Comparison of ENCODE assay signal across 10 cellular contexts in genomic region chr12:51907083-51907863, GRCh38. TPM values are rescaled to one million over a fixed set of nuclear protein-coding genes. Genes with fewer than 3 reads are reported as not detected.
DNase-seq lines count a peak whose midpoint lies in the region; ATAC-seq, FAIRE-seq and TF ChIP-seq lines count a peak whose summit lies in the region.
"Had no signal": no experiment of that assay in that cellular context is flagged by ENCODE, and none has a peak within 500 bp of the region (broad histone marks: within the 10 kb centered on the region; RNA-seq: fewer than 3 reads in every experiment).

Gene ACVRL1, plus strand, starts transcription at chr12:51907504. Its CDS starts 4,971 bp downstream, at chr12:51912475.

- H3K4me3 Mint-ChIP-seq in activated naive CD4-positive, alpha-beta T cell treated with anti-CD3 and anti-CD28 coated beads, Interleukin-2, amount 50 U/mL, for 24 hours: peak within 1 kb of the TSS; percentile 19
- peak within 1 kb of the TSS; percentile 68 for H3K4me3 Mint-ChIP-seq in glutamatergic neuron (ENCODE audit: unreplicated experiment)
- H3K4me3 Mint-ChIP-seq in natural killer cell treated with Interleukin-12 subunit alpha and Interleukin-12 subunit beta and Interleukin-15 and Interleukin-18, amount 100 ng/mL, for 72 hours: peak within 1 kb of the TSS; percentile 10

- peaks cover 11% of the 10 kb centered on the region for H3K27me3 Mint-ChIP-seq in activated naive CD4-positive, alpha-beta T cell treated with anti-CD3 and anti-CD28 coated beads, Interleukin-2, amount 50 U/mL, for 24 hours
- peaks cover 6% of the 10 kb centered on the region for H3K27me3 Mint-ChIP-seq in glutamatergic neuron (ENCODE audit: unreplicated experiment)
- H3K27me3 Mint-ChIP-seq in natural killer cell treated with Interleukin-12 subunit alpha and Interleukin-12 subunit beta and Interleukin-15 and Interleukin-18, amount 100 ng/mL, for 72 hours: peaks cover 21 to 31% of the 10 kb centered on the region in 2 donors

- no peaks in the 10 kb centered on the region for H3K9me3 Mint-ChIP-seq in activated naive CD4-positive, alpha-beta T cell treated with anti-CD3 and anti-CD28 coated beads, Interleukin-2, amount 50 U/mL, for 24 hours
- peaks cover 4% of the 10 kb centered on the region for H3K9me3 Mint-ChIP-seq in glutamatergic neuron (ENCODE audit: unreplicated experiment)
- H3K9me3 Mint-ChIP-seq in natural killer cell treated with Interleukin-12 subunit alpha and Interleukin-12 subunit beta and Interleukin-15 and Interleukin-18, amount 100 ng/mL, for 72 hours: no peaks in the 10 kb centered on the region

- H3K4me1 Mint-ChIP-seq in activated naive CD4-positive, alpha-beta T cell treated with anti-CD3 and anti-CD28 coated beads, Interleukin-2, amount 50 U/mL, for 24 hours: peaks cover 6% of the 10 kb centered on the region
- H3K4me1 Mint-ChIP-seq in glutamatergic neuron (ENCODE audit: low read depth, unreplicated experiment): peaks cover 15% of the 10 kb centered on the region
- peaks cover 0 to 2% of the 10 kb centered on the region in 2 donors for H3K4me1 Mint-ChIP-seq in natural killer cell treated with Interleukin-12 subunit alpha and Interleukin-12 subunit beta and Interleukin-15 and Interleukin-18, amount 100 ng/mL, for 72 hours (ENCODE audit: low read depth in 2 of 2)

- H3K27me3 ChIP-seq in uterus: no peaks in the 10 kb centered on the region
- H3K27me3 ChIP-seq in effector memory CD4-positive, alpha-beta T cell (replicated peaks; ENCODE audit: control insufficient read depth, insufficient read depth, low read length, poor library complexity, severe bottlenecking): peaks cover 4% of the 10 kb centered on the region

- no peak for ATAC-seq in natural killer cell treated with Interleukin-12 subunit alpha and Interleukin-12 subunit beta and Interleukin-15 and Interleukin-18, amount 100 ng/mL, for 72 hours
- ATAC-seq in GM19324 (IDR thresholded peaks at IDR 0.05; ENCODE audit: low FRiP score, unreplicated experiment): no peak

- FAIRE-seq in HTR-8/SVneo (lab: Jason Lieb, UNC): no peak

- DNase-seq in activated naive CD4-positive, alpha-beta T cell treated with anti-CD3 and anti-CD28 coated beads, Interleukin-2, amount 50 U/mL, for 16 hours: no peak
- DNase-seq in glutamatergic neuron (no peak), uterus (no peak), HTR-8/SVneo (ENCODE audit: insufficient read length, low spot score) (no peak)
- no peak for DNase-seq in natural killer cell treated with Interleukin-12 subunit alpha and Interleukin-12 subunit beta and Interleukin-15 and Interleukin-18, amount 100 ng/mL, for 72 hours (ENCODE audit: low spot score)
- no peak for DNase-seq in effector memory CD4-positive, alpha-beta T cell
- DNase-seq: 8988T, NCI-H446 treated with DMSO at 0.1 percent for 48 hours had no signal

- H3K4me1 ChIP-seq in uterus: peaks cover 0 to 3% of the 10 kb centered on the region in 2 donors
- peaks cover 2% of the 10 kb centered on the region for H3K4me1 ChIP-seq in effector memory CD4-positive, alpha-beta T cell (ENCODE audit: control insufficient read depth, insufficient read depth, low read length, poor library complexity, severe bottlenecking)

- TF ChIP-seq POLR2A in uterus (IDR thresholded peaks at IDR 0.05): peak in 1 of 2 donors; percentile 44

- intact Hi-C loops in uterus (cut with DNase I; ENCODE audit: low total_unique reads): no loop called here

- peak within 1 kb of the TSS; percentile 22 to 46 for H3K4me3 ChIP-seq in uterus
- H3K4me3 ChIP-seq in effector memory CD4-positive, alpha-beta T cell (ENCODE audit: insufficient read depth, low read depth, low read length, poor library complexity, severe bottlenecking): no peak within 1 kb of the TSS

- TF ChIP-seq CTCF in glutamatergic neuron (IDR thresholded peaks at IDR 0.05; ENCODE audit: partially characterized antibody, unreplicated experiment): no peak
- TF ChIP-seq CTCF in uterus (IDR thresholded peaks at IDR 0.05): no peak

- no peaks in the 10 kb centered on the region for H3K9me3 ChIP-seq in uterus
- no peaks in the 10 kb centered on the region for H3K9me3 ChIP-seq in effector memory CD4-positive, alpha-beta T cell (ENCODE audit: control insufficient read depth, low read length)

- no peaks in the 10 kb centered on the region for H3K36me3 ChIP-seq in uterus
- no peaks in the 10 kb centered on the region for H3K36me3 ChIP-seq in effector memory CD4-positive, alpha-beta T cell (ENCODE audit: control insufficient read depth, insufficient read depth, low read length)

- H3K36me3 Mint-ChIP-seq in activated naive CD4-positive, alpha-beta T cell treated with anti-CD3 and anti-CD28 coated beads, Interleukin-2, amount 50 U/mL, for 24 hours: no peaks in the 10 kb centered on the region
- no peaks in the 10 kb centered on the region for H3K36me3 Mint-ChIP-seq in glutamatergic neuron (ENCODE audit: unreplicated experiment)
- no peaks in the 10 kb centered on the region for H3K36me3 Mint-ChIP-seq in natural killer cell treated with Interleukin-12 subunit alpha and Interleukin-12 subunit beta and Interleukin-15 and Interleukin-18, amount 100 ng/mL, for 72 hours

- H3K27ac ChIP-seq in uterus: peak within 1 kb of the TSS; percentile 96
- H3K27ac ChIP-seq in effector memory CD4-positive, alpha-beta T cell (ENCODE audit: insufficient read depth, low read length, poor library complexity, severe bottlenecking): no peak within 1 kb of the TSS

- H3K27ac Mint-ChIP-seq in activated naive CD4-positive, alpha-beta T cell treated with anti-CD3 and anti-CD28 coated beads, Interleukin-2, amount 50 U/mL, for 24 hours: no peak within 1 kb of the TSS
- H3K27ac Mint-ChIP-seq in glutamatergic neuron (ENCODE audit: unreplicated experiment): peak within 1 kb of the TSS; percentile 76
- no peak within 1 kb of the TSS for H3K27ac Mint-ChIP-seq in natural killer cell treated with Interleukin-12 subunit alpha and Interleukin-12 subunit beta and Interleukin-15 and Interleukin-18, amount 100 ng/mL, for 72 hours

RNA-seq across cellular contexts. Expression of gene ACVRL1, which starts in this region (rescaled TPM):
- 0.39 TPM for total RNA-seq in glutamatergic neuron (ENCODE audit: unreplicated experiment)
- total RNA-seq in natural killer cell treated with Interleukin-12 subunit alpha and Interleukin-12 subunit beta and Interleukin-15 and Interleukin-18, amount 100 ng/mL, for 72 hours: not detected
- total RNA-seq in uterus: 100 to 1,000 TPM in 3 of 4 donors, 10 to 100 TPM in 1; 52.1 to 161 (median 127) TPM

Comparison
In these comparisons a context has a peak if more than half of its experiments do, and no peak if none do; other contexts are left out.
1. RNA of gene ACVRL1 (total RNA-seq): 52.1 to 161 TPM in uterus; 0.39 TPM in glutamatergic neuron (single experiment) and not detected in natural killer cell treated with Interleukin-12 subunit alpha and Interleukin-12 subunit beta and Interleukin-15 and Interleukin-18, amount 100 ng/mL, for 72 hours; every median in the first group is over 10 times any median in the second.
2. H3K4me3 Mint-ChIP-seq: peak in every context shown above with its lines; median percentile 68 in glutamatergic neuron; 19 in activated naive CD4-positive, alpha-beta T cell treated with anti-CD3 and anti-CD28 coated beads, Interleukin-2, amount 50 U/mL, for 24 hours; 10 in natural killer cell treated with Interleukin-12 subunit alpha and Interleukin-12 subunit beta and Interleukin-15 and Interleukin-18, amount 100 ng/mL, for 72 hours.